11 cellular contexts compared by ENCODE assay signal in genomic region chr3:159788291-159788690, GRCh38. TPM values are rescaled to one million over a fixed set of nuclear protein-coding genes. Genes with fewer than 3 reads are reported as not detected.
DNase-seq lines count a peak whose midpoint lies in the region; FAIRE-seq and TF ChIP-seq lines count a peak whose summit lies in the region.
"Had no signal": no experiment of that assay in that cellular context is flagged by ENCODE, and none has a peak within 500 bp of the region (broad histone marks: within the 10 kb centered on the region; RNA-seq: fewer than 3 reads in every experiment).

No MANE protein-coding gene starts in this region.

- H3K9ac ChIP-seq in astrocyte (ENCODE audit: low read length) (peak overlapping the region; percentile 72), keratinocyte (ENCODE audit: control insufficient read depth, extremely low read depth, insufficient read depth, low read length) (peak overlapping the region; percentile 66)

- DNase-seq in astrocyte (ENCODE audit: low read depth) (peak; percentile 85), keratinocyte (ENCODE audit: low read depth, low spot score) (no peak), stomach (no peak), GM19240 (ENCODE audit: insufficient read length, low spot score) (no peak), head of caudate nucleus (no peak), NCI-H2227 treated with DMSO at 0.1 percent for 48 hours (lab: John Stamatoyannopoulos, UW) (no peak)
- DNase-seq in stimulated activated CD4-positive, alpha-beta T cell treated with anti-CD3 and anti-CD28 coated beads, Interleukin-12 subunit alpha, Interleukin-12 subunit beta, amount 100 ng/mL, for 4 hours, result no peak
- DNase-seq: activated CD8-positive, alpha-beta T cell treated with anti-CD3 and anti-CD28 coated beads, Interleukin-2, amount 10 ng/mL, durations not matched to agents 7 days and 5 days; activated naive CD4-positive, alpha-beta T cell treated with Interleukin-2 at 50 U/mL for 16 hours; T1000 had no signal

- 64 to 71% (median 71%) methylated on average over 3 of the region's 3 CpGs for WGBS in stomach, 5 donors

- no peak for TF ChIP-seq EP300 in stomach (IDR thresholded peaks at IDR 0.05)

- dilution Hi-C loops in keratinocyte (cut with MboI; ENCODE audit: extremely low pct_ligation_motif_present, low sequenced_read_pairs), result no loop called here

- peaks cover 64% of the 10 kb centered on the region for H3K4me1 Mint-ChIP-seq in astrocyte (ENCODE audit: low read depth, unreplicated experiment)

- no peaks in the 10 kb centered on the region for H3K9me3 Mint-ChIP-seq in astrocyte (ENCODE audit: unreplicated experiment)

- H3K9me3 ChIP-seq in HEK293 (ENCODE audit: control insufficient read depth, insufficient read depth, low read depth, low read length), result no peaks in the 10 kb centered on the region
- no peaks in the 10 kb centered on the region for H3K9me3 ChIP-seq in astrocyte (ENCODE audit: insufficient read depth, low read depth, low read length)
- no peaks in the 10 kb centered on the region for H3K9me3 ChIP-seq in keratinocyte (ENCODE audit: control insufficient read depth, low read depth, low read length)
- H3K9me3 ChIP-seq in stomach, result no peaks in the 10 kb centered on the region

- no peaks in the 10 kb centered on the region for H3K27me3 Mint-ChIP-seq in astrocyte (ENCODE audit: low read depth, unreplicated experiment)

- peak overlapping the region; percentile 80 for H3K27ac ChIP-seq in HEK293 (ENCODE audit: extremely low read depth, low read depth, low read length)
- H3K27ac ChIP-seq in astrocyte (ENCODE audit: low read depth, low read length), result peak overlapping the region; percentile 86
- peak overlapping the region; percentile 96 for H3K27ac ChIP-seq in keratinocyte (ENCODE audit: control insufficient read depth, insufficient read depth, low read length)
- peak overlapping the region in 4 of 5 donors; percentile 39 to 86 (median 57) for H3K27ac ChIP-seq in stomach

- H3K79me2 ChIP-seq in astrocyte (ENCODE audit: insufficient read depth, low read length) (peaks cover 95% of the 10 kb centered on the region), keratinocyte (ENCODE audit: control insufficient read depth, insufficient read depth, low read length) (peaks cover 69% of the 10 kb centered on the region)

- H2AFZ ChIP-seq in astrocyte (ENCODE audit: low read depth, low read length) (no peak overlapping the region), keratinocyte (ENCODE audit: control insufficient read depth, low read length) (no peak overlapping the region)

- POLR2A ChIA-PET in HEK293 (lab: Yijun Ruan, JAX), result interaction anchor here (2.0 kb wide), 1 partner anchor 23 kb away, joined by 15 read pairs; no protein-coding TSS in a partner anchor

- H3K36me3 ChIP-seq in HEK293 (ENCODE audit: control insufficient read depth in 2 of 2, insufficient read depth in 1 of 2, low read length in 2 of 2) (no peaks in the 10 kb centered on the region), astrocyte (ENCODE audit: insufficient read depth, low read length) (peaks cover 2% of the 10 kb centered on the region), keratinocyte (ENCODE audit: control insufficient read depth in 2 of 2, extremely low read depth in 1 of 2, insufficient read depth in 2 of 2, low read length in 2 of 2) (peaks cover 2 to 4% of the 10 kb centered on the region in 2 experiments), stomach (no peaks in the 10 kb centered on the region)

- H3K9me1 ChIP-seq in keratinocyte (ENCODE audit: control insufficient read depth, extremely low read depth, insufficient read depth, low read length), result no peaks in the 10 kb centered on the region

- intact Hi-C loops in stomach (cut with DNase I; ENCODE audit: low total_unique reads) (no loop called here), head of caudate nucleus (cut with DNase I) (no loop called here)

- no peak for TF ChIP-seq POLR2A in stomach (IDR thresholded peaks at IDR 0.05)

- H3K4me2 ChIP-seq in astrocyte (ENCODE audit: low read length), result peak overlapping the region; percentile 70
- H3K4me2 ChIP-seq in keratinocyte (ENCODE audit: control insufficient read depth, extremely low read depth, insufficient read depth, low read depth, low read length), result peak overlapping the region; percentile 79

- H3K36me3 Mint-ChIP-seq in astrocyte (ENCODE audit: low read depth, unreplicated experiment), result peaks cover 5% of the 10 kb centered on the region

- TF ChIP-seq CTCF in HEK293 (tag by site-specific recombination; IDR thresholded peaks at IDR 0.05) (no peak), astrocyte (IDR thresholded peaks at IDR 0.05; ENCODE audit: insufficient read depth, low read depth, low read length) (no peak), keratinocyte (optimal IDR thresholded peaks at IDR 0.05 in 1 of 3, IDR thresholded peaks at IDR 0.05 in 1 of 3, conservative IDR thresholded peaks at IDR 0.05 in 1 of 3; ENCODE audit: extremely low read depth in 1 of 3, insufficient read depth in 2 of 3, low read length in 3 of 3) (no peak), stomach (IDR thresholded peaks at IDR 0.05) (no peak)

- H4K20me1 ChIP-seq in astrocyte (ENCODE audit: insufficient read depth, low read length), result peaks cover 44% of the 10 kb centered on the region
- no peaks in the 10 kb centered on the region for H4K20me1 ChIP-seq in keratinocyte (ENCODE audit: control insufficient read depth, extremely low read depth, insufficient read depth, low read length)

- H3K27me3 ChIP-seq in astrocyte (ENCODE audit: insufficient read depth, low read length) (no peaks in the 10 kb centered on the region), keratinocyte (ENCODE audit: control insufficient read depth, extremely low read depth, insufficient read depth, low read length) (no peaks in the 10 kb centered on the region), stomach (no peaks in the 10 kb centered on the region)

- H3K4me3 ChIP-seq in HEK293 (ENCODE audit: low read depth, low read length) (no peak overlapping the region), astrocyte (ENCODE audit: insufficient read depth, low read depth, low read length) (peak overlapping the region; percentile 14), keratinocyte (ENCODE audit: control insufficient read depth in 2 of 3, extremely low read depth in 1 of 3, insufficient read depth in 2 of 3, low read depth in 1 of 3, low read length in 3 of 3) (peak overlapping the region in 1 of 3 experiments; percentile 38), stomach (no peak overlapping the region)

- peak overlapping the region; percentile 82 for H3K27ac Mint-ChIP-seq in astrocyte (ENCODE audit: unreplicated experiment)
- H3K27ac Mint-ChIP-seq: activated CD8-positive, alpha-beta T cell treated with anti-CD3 and anti-CD28 coated beads, Interleukin-2, amount 10 ng/mL, durations not matched to agents 7 days and 5 days had no signal

- peaks cover 46% of the 10 kb centered on the region for H3K4me1 ChIP-seq in HEK293 (ENCODE audit: control insufficient read depth, insufficient read depth, low read length)
- peaks cover 43% of the 10 kb centered on the region for H3K4me1 ChIP-seq in astrocyte (ENCODE audit: insufficient read depth, low read length)
- peaks cover 63% of the 10 kb centered on the region for H3K4me1 ChIP-seq in keratinocyte (ENCODE audit: control insufficient read depth, extremely low read depth, insufficient read depth, low read length)
- peaks cover 3 to 68% (median 38%) of the 10 kb centered on the region in 4 donors for H3K4me1 ChIP-seq in stomach

- CTCF ChIA-PET in HEK293 (lab: Yijun Ruan, JAX), result interaction anchor here (1.0 to 1.9 kb wide), 2 partner anchors 17 to 22 kb away, joined by 3 to 6 read pairs; no protein-coding TSS in a partner anchor

- H3K4me3 Mint-ChIP-seq in astrocyte (ENCODE audit: unreplicated experiment), result peak overlapping the region; percentile 41
- H3K4me3 Mint-ChIP-seq: activated CD8-positive, alpha-beta T cell treated with anti-CD3 and anti-CD28 coated beads, Interleukin-2, amount 10 ng/mL, durations not matched to agents 7 days and 5 days had no signal

- FAIRE-seq in astrocyte (lab: Jason Lieb, UNC) (no peak), keratinocyte (lab: Jason Lieb, UNC) (no peak)

TF ChIP-seq in HEK293, 187 proteins besides CTCF, POLR2A, EP300 and RAD21:
- 0 out of 2 replicates have a peak, but pooled peaks have one; percentile 8 for TF ChIP-seq SP7 (tag by site-specific recombination; IDR thresholded peaks at IDR 0.05)
- peak; percentile 49 for TF ChIP-seq ZBTB17 (tag by site-specific recombination; IDR thresholded peaks at IDR 0.05)
- no peak for TF ChIP-seq MZF1 (tag by site-specific recombination; IDR thresholded peaks at IDR 0.05; ENCODE audit: borderline replicate concordance)

RNA-seq across cellular contexts. Expression of gene SCHIP1, which starts 51.4 kb away (rescaled TPM):
- total RNA-seq in astrocyte, result 21.3 and 27.7 TPM in 2 replicates
- 0.80 to 3.1 TPM (median 1.5 TPM) in 3 replicates for polyA plus RNA-seq in keratinocyte
- polyA plus RNA-seq in keratinocyte (2011; ENCODE audit: low read depth), result 3.5 TPM
- polyA plus RNA-seq in keratinocyte (2011; cell fraction: cytosol; rRNA removed), result 0.27 and 0.63 TPM in 2 replicates
- polyA plus RNA-seq in keratinocyte (2011; cell fraction: nucleus; rRNA removed), result 3.5 and 3.6 TPM in 2 replicates
- polyA plus RNA-seq in keratinocyte (2012; ENCODE audit: low replicate concordance), result 0.79 and 1.9 TPM in 2 replicates
- polyA minus RNA-seq in keratinocyte, result 5.1 to 7.7 TPM (median 7.5 TPM) in 3 replicates
- not detected for polyA minus RNA-seq in keratinocyte (2011; cell fraction: cytosol; rRNA and poly(A)+ RNA removed)
- polyA minus RNA-seq in keratinocyte (2011; cell fraction: nucleus; rRNA and poly(A)+ RNA removed), result 7.0 and 22.3 TPM in 2 replicates
- total RNA-seq in stomach, result 10 to 100 TPM in 2 of 5 donors, 1 to 10 TPM in 1, not detected in 2; 7.1 to 21.0 (median 18.7) TPM
- 1 to 10 TPM; 1.2 to 8.9 (median 1.7) TPM for polyA plus RNA-seq in stomach
- total RNA-seq: activated CD8-positive, alpha-beta T cell treated with anti-CD3 and anti-CD28 coated beads, Interleukin-2, amount 10 ng/mL, durations not matched to agents 7 days and 5 days had no signal
